In the genomic region with DNA sequence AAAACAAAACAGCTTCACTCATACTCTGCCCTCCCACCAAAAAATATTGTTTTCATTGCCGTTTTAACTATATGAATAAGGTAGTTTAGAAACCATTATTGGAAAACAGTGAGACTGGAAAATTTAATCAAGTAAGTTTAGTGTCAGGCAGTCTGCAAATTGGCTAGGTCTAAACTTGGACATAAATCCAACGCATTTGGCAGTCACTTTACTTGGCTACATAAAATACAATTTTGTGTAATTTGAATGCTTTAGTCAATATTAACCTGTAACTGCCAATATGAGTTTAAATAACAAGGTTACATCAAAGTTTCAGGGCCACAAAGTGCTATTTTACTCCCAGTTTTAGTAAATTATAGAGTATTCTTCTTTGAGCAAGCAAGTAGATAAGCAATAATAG, we compare ENCODE assay signal across 33 cellular contexts.
"Had no signal": no experiment of that assay in that cellular context is flagged by ENCODE, and none has a peak within 500 bp of the region (broad histone marks: within the 10 kb centered on the region; RNA-seq: fewer than 3 reads in every experiment).

No MANE protein-coding gene starts in this region.

- H3K27ac ChIP-seq: KMS-11, PC-9, RWPE1, SJCRH30, SK-N-MC had no signal

- H3K27me3 ChIP-seq: MG63, SJCRH30 had no signal

- FAIRE-seq: RCC 7860 had no signal

- ATAC-seq: Panc1, Right ventricle myocardium inferior, SK-N-SH treated with all-trans-retinoic acid at 6 μM for 48 hours had no signal

- H3K4me2 ChIP-seq: KMS-11, PC-9 had no signal

- H3K4me3 ChIP-seq: MG63, PC-9, SJCRH30, SK-N-MC had no signal

- H3K9me3 ChIP-seq: MG63, SJCRH30 had no signal

- H2AFZ ChIP-seq: PC-9 had no signal

- H3K9ac ChIP-seq: KMS-11 had no signal

- H3K36me3 ChIP-seq: MG63, SJCRH30 had no signal

- DNase-seq: Karpas-422, KBM-7, MG63, NCI-H1048, NCI-H1092 treated with DMSO at 0.1 percent for 48 hours, NCI-H1105 treated with DMSO at 0.1 percent for 48 hours, NCI-H1417, NCI-H1436, NCI-H146, NCI-H1694, NCI-H187, NCI-H1930, NCI-H2029 treated with DMSO at 0.1 percent for 48 hours, NCI-H2081 treated with DMSO at 0.1 percent for 48 hours, NCI-H2107, NCI-H2171, NCI-H226, NCI-H446, NCI-H510A treated with DMSO at 0.1 percent for 48 hours, NCI-H524 treated with DMSO at 0.1 percent for 48 hours, NCI-H526 treated with DMSO at 0.1 percent for 48 hours, NCI-H774, PC-9, SHP77, SIG-M5, SJCRH30 had no signal
